In the genomic region with DNA sequence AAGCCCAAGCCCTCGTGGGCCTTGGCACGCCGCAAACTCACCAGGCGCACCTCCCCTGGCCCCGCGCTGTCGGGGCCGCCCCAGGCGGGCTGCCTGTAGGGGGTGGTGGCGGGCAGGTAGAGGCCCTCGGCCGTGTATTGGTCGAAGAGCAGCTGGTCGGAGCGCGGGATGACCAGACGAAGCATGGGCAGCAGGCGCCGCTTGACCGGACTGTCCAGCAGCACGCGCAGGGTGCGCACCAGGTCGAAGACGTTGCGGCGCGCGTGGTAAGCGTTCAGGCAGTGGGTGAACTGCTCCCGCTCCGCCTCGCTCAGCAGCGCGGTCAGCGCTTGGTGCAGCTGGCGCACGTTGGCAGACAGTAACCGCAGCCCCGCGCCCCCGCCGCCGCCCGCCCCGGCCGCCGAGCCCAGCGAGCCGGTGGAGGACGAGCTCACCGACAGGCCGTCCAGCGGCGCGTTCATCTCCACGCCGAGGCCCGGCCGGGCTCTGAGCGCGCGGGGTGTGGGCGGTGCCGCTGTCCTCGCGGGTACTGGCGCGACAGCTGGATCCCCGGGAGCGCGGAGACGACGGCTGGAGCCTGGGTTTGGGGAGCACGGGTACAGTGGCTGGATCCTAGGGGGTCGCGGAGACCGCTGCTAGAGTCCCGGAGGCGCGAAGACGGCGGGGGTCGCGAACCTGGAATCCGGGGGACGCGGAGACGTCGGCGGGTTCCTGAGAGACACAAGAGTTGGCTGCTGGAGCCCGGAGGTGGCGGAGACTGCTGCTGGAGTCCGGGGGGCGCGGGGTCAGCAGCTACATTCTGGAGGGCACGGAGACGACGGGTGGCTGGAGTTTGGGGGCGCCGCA, we compare ENCODE assay signal across 8 cellular contexts. TPM values are rescaled to one million over a fixed set of nuclear protein-coding genes. Genes with fewer than 3 reads are reported as not detected.
DNase-seq lines count a peak whose midpoint lies in the region; ATAC-seq and TF ChIP-seq lines count a peak whose summit lies in the region.

No MANE protein-coding gene starts in this region.

- peak; percentile 7 for ATAC-seq in GM18868 (IDR thresholded peaks at IDR 0.05; ENCODE audit: unreplicated experiment)
- ATAC-seq in left cardiac atrium, result peak; percentile 62 to 80
- no peak for ATAC-seq in GM19467 (IDR thresholded peaks at IDR 0.05; ENCODE audit: unreplicated experiment)
- no peak for ATAC-seq in HG03378 (IDR thresholded peaks at IDR 0.05; ENCODE audit: unreplicated experiment)

- H3K79me1 ChIP-seq in trophoblast cell (ENCODE audit: low read length), result peaks cover 12% of the 10 kb centered on the region

- CTCF ChIA-PET in RWPE1 (lab: Yijun Ruan, JAX), result interaction anchor here (0.6 to 8.0 kb wide), 19 partner anchors 9 to 521 kb away, joined by 3 to 74 read pairs (median 3); a partner anchor contains a TSS

- no peak overlapping the region for H2BK120ac ChIP-seq in trophoblast cell (ENCODE audit: insufficient read depth, low read length, poor library complexity)

- peak overlapping the region; percentile 76 for H3K9ac ChIP-seq in adipocyte (ENCODE audit: low read length)
- no peak overlapping the region for H3K9ac ChIP-seq in trophoblast cell (ENCODE audit: low read length)

- H3K27ac ChIP-seq in RWPE1 (peak overlapping the region; percentile 72), trophoblast cell (ENCODE audit: low read depth, low read length) (no peak overlapping the region)

- H3K4ac ChIP-seq in trophoblast cell (ENCODE audit: low read depth, low read length), result peak overlapping the region; percentile 33

- H4K8ac ChIP-seq in trophoblast cell (ENCODE audit: low read depth, low read length), result peak overlapping the region; percentile 32

- intact Hi-C loops in left cardiac atrium (cut with DNase I), result no loop called here

- peak overlapping the region; percentile 31 for H2BK5ac ChIP-seq in trophoblast cell (ENCODE audit: low read depth, low read length, poor library complexity)

- no peaks in the 10 kb centered on the region for H3K36me3 ChIP-seq in adipocyte (ENCODE audit: control insufficient read depth, insufficient read depth, low read length, severe bottlenecking)
- H3K36me3 ChIP-seq in trophoblast cell (ENCODE audit: control insufficient read depth in 1 of 2, insufficient read depth in 2 of 2, low read length in 2 of 2), result no peaks in the 10 kb centered on the region

- H3K9me3 ChIP-seq in adipocyte (ENCODE audit: control insufficient read depth, low read length), result no peaks in the 10 kb centered on the region
- H3K9me3 ChIP-seq in trophoblast cell (ENCODE audit: insufficient read depth, low read depth, low read length), result peaks cover 2% of the 10 kb centered on the region

- H3K4me1 ChIP-seq in adipocyte (ENCODE audit: control insufficient read depth, insufficient read depth, low read length) (no peaks in the 10 kb centered on the region), trophoblast cell (ENCODE audit: control insufficient read depth in 1 of 2, insufficient read depth in 2 of 2, low read length in 2 of 2) (peaks cover 8 to 19% of the 10 kb centered on the region in 2 experiments)

- H3K4me2 ChIP-seq in trophoblast cell (ENCODE audit: low read length), result peak overlapping the region; percentile 73

- H4K12ac ChIP-seq in trophoblast cell (ENCODE audit: low read depth, low read length), result peak overlapping the region; percentile 64

- no peak overlapping the region for H3K23ac ChIP-seq in trophoblast cell (ENCODE audit: low read length)

- H2AFZ ChIP-seq in trophoblast cell (ENCODE audit: insufficient read depth, low read length, poor library complexity), result peak overlapping the region; percentile 82

- peak overlapping the region; percentile 37 for H4K91ac ChIP-seq in trophoblast cell (ENCODE audit: low read depth, low read length)

- H2AK5ac ChIP-seq in trophoblast cell (ENCODE audit: low read length), result peak overlapping the region; percentile 29

- DNase-seq in RWPE1 (ENCODE audit: low spot score) (peak; percentile 72), adipocyte (ENCODE audit: low read depth) (peak; percentile 83), left cardiac atrium (peak; percentile 64), trophoblast cell (peak in 1 of 2 donors; percentile 48), NCI-H1930 (lab: John Stamatoyannopoulos, UW) (no peak)

- TF ChIP-seq CTCF in RWPE1 (conservative IDR thresholded peaks at IDR 0.05; ENCODE audit: low read depth), result peak; percentile 96

- POLR2A ChIA-PET in RWPE1 (lab: Yijun Ruan, JAX; ENCODE audit: low non-redundant PET), result interaction anchor here (0.9 kb wide), 1 partner anchor 112 kb away, joined by 3 read pairs; no protein-coding TSS in a partner anchor

- H3K27me3 ChIP-seq in adipocyte (replicated peaks; ENCODE audit: control insufficient read depth, insufficient read depth, low read length) (peaks cover 15% of the 10 kb centered on the region), trophoblast cell (ENCODE audit: insufficient read depth, low read length) (no peaks in the 10 kb centered on the region)

- H2BK12ac ChIP-seq in trophoblast cell (ENCODE audit: low read length), result no peak overlapping the region

- peak overlapping the region; percentile 69 for H3K18ac ChIP-seq in trophoblast cell (ENCODE audit: low read length)

- H3K79me2 ChIP-seq in trophoblast cell (ENCODE audit: control insufficient read depth, insufficient read depth, low read length, poor library complexity), result peaks cover 4% of the 10 kb centered on the region

- WGBS in trophoblast cell (ENCODE audit: extremely low coverage, insufficient coverage, insufficient read length), result no CpG with 5 or more reads among the region's 101 CpGs

- H3K4me3 ChIP-seq in adipocyte (ENCODE audit: low read length), result peak overlapping the region; percentile 89
- H3K4me3 ChIP-seq in trophoblast cell (ENCODE audit: low read depth, low read length), result peak overlapping the region; percentile 80

- peak overlapping the region; percentile 47 for H3K14ac ChIP-seq in trophoblast cell (ENCODE audit: low read length)

RNA-seq across cellular contexts. Expression of a gene that starts 0.7 kb away (rescaled TPM):
- total RNA-seq in left cardiac atrium, result 1 to 10 TPM; 7.0 to 7.8 TPM
- polyA plus RNA-seq in trophoblast cell (2013), result 16.1 and 16.7 TPM in 2 replicates

Comparison
In these comparisons a context has a peak if more than half of its experiments do, and no peak if none do; other contexts are left out.
1. ATAC-seq: peak in GM18868 (single experiment) and left cardiac atrium (2 of 2); none in GM19467 (single experiment) and HG03378 (single experiment).
2. DNase-seq: peak in RWPE1 (single experiment), adipocyte (single experiment) and left cardiac atrium (single experiment); none in NCI-H1930 (0 of 2).